ENCODE assay signal across 15 cellular contexts in the genomic region with DNA sequence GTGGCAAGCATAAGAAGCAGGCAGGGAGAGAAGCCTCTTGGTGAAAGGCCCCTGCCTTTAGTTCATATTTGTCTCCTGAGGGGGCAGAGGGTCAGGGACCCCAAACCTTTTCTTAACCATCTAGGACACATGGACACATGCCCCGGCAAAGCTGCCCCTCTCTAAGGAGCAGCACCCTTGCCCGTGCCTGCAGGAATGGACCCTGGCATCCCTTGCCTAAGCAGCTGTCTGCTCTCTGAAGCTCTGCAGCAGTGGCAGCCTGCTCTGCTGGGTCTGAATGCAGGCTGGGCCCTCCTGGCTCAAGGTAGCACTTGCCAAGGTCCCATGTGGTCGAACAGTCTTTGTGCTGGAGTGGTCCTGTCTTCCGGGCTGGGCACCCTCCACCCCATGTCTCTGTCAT.
DNase-seq lines count a peak whose midpoint lies in the region; ATAC-seq, FAIRE-seq and TF ChIP-seq lines count a peak whose summit lies in the region.
"Had no signal": no experiment of that assay in that cellular context is flagged by ENCODE, and none has a peak within 500 bp of the region (broad histone marks: within the 10 kb centered on the region; RNA-seq: fewer than 3 reads in every experiment).

No MANE protein-coding gene starts in this region.

- ATAC-seq in GM21825 (IDR thresholded peaks at IDR 0.05; ENCODE audit: unreplicated experiment), result no peak
- ATAC-seq: CD8-positive, alpha-beta T cell; HepG2 had no signal

- H3K4me1 ChIP-seq in OCI-LY3 (ENCODE audit: low read length) (peaks cover 48% of the 10 kb centered on the region), H1 (replicated peaks in 1 of 4; ENCODE audit: control insufficient read depth in 3 of 4, insufficient read depth in 4 of 4, low read length in 3 of 4) (peaks cover 0 to 17% (median 14%) of the 10 kb centered on the region in 4 experiments; a peak in 6 of 7 replicates), osteoblast (ENCODE audit: insufficient read depth, low read length) (peaks cover 5% of the 10 kb centered on the region)

- no peaks in the 10 kb centered on the region for H3K79me1 ChIP-seq in H1 (ENCODE audit: low read depth, low read length)

- TF ChIP-seq POLR2A in H1 (IDR thresholded peaks at IDR 0.05; ENCODE audit: control extremely low read depth in 1 of 2, low read depth in 2 of 2, low read length in 2 of 2), result no peak

- no peaks in the 10 kb centered on the region for H3K27me3 ChIP-seq in OCI-LY3 (ENCODE audit: low read depth, low read length)
- H3K27me3 ChIP-seq in H1 (replicated peaks in 1 of 4; ENCODE audit: control insufficient read depth in 3 of 4, extremely low read depth in 1 of 4, insufficient read depth in 3 of 4, low read length in 3 of 4), result peaks cover 4 to 36% (median 25%) of the 10 kb centered on the region in 4 experiments
- H3K27me3 ChIP-seq in osteoblast (ENCODE audit: insufficient read depth, low read length), result no peaks in the 10 kb centered on the region

- peak overlapping the region; percentile 29; the same call in 1 of the 2 replicates for H2BK12ac ChIP-seq in H1 (ENCODE audit: low read depth, low read length)

- H3K4me2 ChIP-seq in OCI-LY3 (ENCODE audit: low read length) (peak overlapping the region; percentile 89; the same call in 1 of the 2 replicates), H1 (ENCODE audit: insufficient read depth in 1 of 2, low read depth in 2 of 2, low read length in 2 of 2) (no peak overlapping the region), osteoblast (ENCODE audit: insufficient read depth, low read length) (no peak overlapping the region)

- TF ChIP-seq EP300 in H1 (IDR thresholded peaks at IDR 0.05; ENCODE audit: borderline replicate concordance in 1 of 2, low read depth in 2 of 2, low read length in 2 of 2), result no peak

- H2BK120ac ChIP-seq in H1 (replicated peaks; ENCODE audit: low read depth, low read length), result no peak overlapping the region

- no peak overlapping the region for H2AFZ ChIP-seq in OCI-LY3 (ENCODE audit: low read depth, low read length)
- no peak overlapping the region for H2AFZ ChIP-seq in H1 (ENCODE audit: low read length)
- no peak overlapping the region for H2AFZ ChIP-seq in osteoblast (ENCODE audit: low read length)

- H3K9me3 ChIP-seq in OCI-LY3 (ENCODE audit: insufficient read depth, low read length) (no peaks in the 10 kb centered on the region), H1 (ENCODE audit: insufficient read depth in 2 of 2, low read depth in 1 of 2, low read length in 1 of 2) (peaks cover 10 to 13% of the 10 kb centered on the region in 2 experiments; a peak in 3 of 4 replicates), osteoblast (ENCODE audit: low read depth, low read length) (no peaks in the 10 kb centered on the region)

- H3K23me2 ChIP-seq in H1 (ENCODE audit: low read depth, low read length), result peaks cover 2% of the 10 kb centered on the region; the same call in 1 of the 2 replicates

- H4K20me1 ChIP-seq in OCI-LY3 (ENCODE audit: insufficient read depth, low read length), result no peaks in the 10 kb centered on the region
- peaks cover 1 to 2% of the 10 kb centered on the region in 2 experiments for H4K20me1 ChIP-seq in H1 (replicated peaks in 1 of 2; ENCODE audit: control insufficient read depth in 1 of 2, insufficient read depth in 2 of 2, low read length in 2 of 2)
- H4K20me1 ChIP-seq in osteoblast (ENCODE audit: insufficient read depth, low read length), result no peaks in the 10 kb centered on the region

- H4K5ac ChIP-seq in H1 (ENCODE audit: insufficient read length, low read depth, low read length), result no peak overlapping the region

- WGBS in H1 (ENCODE audit: extremely low coverage in 1 of 2, insufficient coverage in 1 of 2, insufficient read length in 1 of 2, insufficient replicate concordance in 2 of 2, low coverage in 1 of 2, low lambda C conversion rate in 2 of 2, missing lambda C conversion rate in 1 of 2), 2 experiments, result 96% methylated on average over 2 of the region's 4 CpGs; no CpG with 5 or more reads in 1 of the 2 experiments

- no peak overlapping the region for H3K18ac ChIP-seq in H1 (ENCODE audit: extremely low read depth, low read length)

- H3K27ac ChIP-seq in OCI-LY3 (ENCODE audit: low read length) (peak overlapping the region; percentile 81), H1 (ENCODE audit: low read depth, low read length) (no peak overlapping the region), osteoblast (ENCODE audit: low read depth, low read length) (no peak overlapping the region)
- H3K27ac ChIP-seq: BLaER1 treated with 17β-estradiol and CSF1 and Interleukin-3, amounts not matched to agents 10 nM and 100 nM had no signal

- H3K4me3 ChIP-seq in OCI-LY3 (ENCODE audit: low read length) (no peak overlapping the region), H1 (ENCODE audit: extremely low read depth in 1 of 4, insufficient read depth in 2 of 4, low read depth in 3 of 4, low read length in 4 of 4) (no peak overlapping the region), osteoblast (ENCODE audit: insufficient read depth, low read length) (no peak overlapping the region)
- H3K4me3 ChIP-seq: BLaER1 treated with 17β-estradiol and CSF1 and Interleukin-3, amounts not matched to agents 10 nM and 100 nM had no signal

- H3K79me2 ChIP-seq in OCI-LY3 (ENCODE audit: low read length) (no peaks in the 10 kb centered on the region), H1 (ENCODE audit: control insufficient read depth in 1 of 2, insufficient read depth in 2 of 2, low read length in 2 of 2) (no peaks in the 10 kb centered on the region), osteoblast (ENCODE audit: insufficient read depth, low read length) (no peaks in the 10 kb centered on the region)

- FAIRE-seq in H1 (lab: Jason Lieb, UNC), result no peak
- FAIRE-seq: HepG2 had no signal

- H3K4ac ChIP-seq in H1 (replicated peaks; ENCODE audit: insufficient read length, low read depth, low read length), result no peak overlapping the region

- DNase-seq in NCI-H69 (lab: John Stamatoyannopoulos, UW), result peak; percentile 44
- no peak for DNase-seq in H1 (ENCODE audit: low read depth in 1 of 2, low spot score in 2 of 2)
- peak; percentile 82 for DNase-seq in osteoblast (ENCODE audit: insufficient read length, low spot score, missing footprints)
- DNase-seq in cerebellar nuclear complex (lab: John Stamatoyannopoulos, UW), result no peak
- DNase-seq in effector CD4-positive, alpha-beta T cell, result no peak
- DNase-seq: Calu3; CD8-positive, alpha-beta T cell; DMS79 treated with DMSO at 0.1 percent for 48 hours; GF-D8; GOT3; H9 had no signal

- H3K23ac ChIP-seq in H1 (ENCODE audit: insufficient read length), result no peak overlapping the region

- H2BK15ac ChIP-seq in H1 (ENCODE audit: low read length), result no peak overlapping the region

- H4K91ac ChIP-seq in H1 (replicated peaks; ENCODE audit: insufficient read length, low read length), result no peak overlapping the region

- TF ChIP-seq CTCF in OCI-LY3 (IDR thresholded peaks at IDR 0.05; ENCODE audit: low read depth, low read length) (no peak), H1 (IDR thresholded peaks at IDR 0.05; ENCODE audit: control extremely low read depth in 1 of 3, insufficient read depth in 1 of 3, low read depth in 1 of 3, low read length in 3 of 3) (no peak), osteoblast (IDR thresholded peaks at IDR 0.05; ENCODE audit: extremely low read depth, low read depth, low read length) (no peak)

- POLR2A ChIA-PET in H1 (lab: Charles Lee; ENCODE audit: partially characterized antibody), result interaction anchor here (1.5 kb wide), 1 partner anchor 94 kb away, joined by 3 read pairs; no protein-coding TSS in a partner anchor

- no peak overlapping the region; the same call in 1 of the 2 replicates for H3K9ac ChIP-seq in OCI-LY3 (ENCODE audit: low read length)
- H3K9ac ChIP-seq in H1 (replicated peaks in 1 of 4; ENCODE audit: extremely low read depth in 1 of 4, low read depth in 3 of 4, low read length in 3 of 4), result no peak overlapping the region
- H3K9ac ChIP-seq: BLaER1 treated with 17β-estradiol and CSF1 and Interleukin-3, amounts not matched to agents 10 nM and 100 nM had no signal

- TF ChIP-seq RAD21 in H1 (IDR thresholded peaks at IDR 0.05 in 1 of 2, conservative IDR thresholded peaks at IDR 0.05 in 1 of 2; ENCODE audit: low read depth in 2 of 2, low read length in 2 of 2), result no peak

- H2BK20ac ChIP-seq in H1 (ENCODE audit: low read length), result no peak overlapping the region

- no peak overlapping the region for H3K14ac ChIP-seq in H1 (ENCODE audit: insufficient read length)

- H4K8ac ChIP-seq in H1 (ENCODE audit: extremely low read depth, insufficient read depth, low read length), result no peak overlapping the region

- no peak overlapping the region for H3K56ac ChIP-seq in H1 (replicated peaks; ENCODE audit: insufficient read length, low read depth, low read length)

- H3K36me3 ChIP-seq in OCI-LY3 (replicated peaks; ENCODE audit: low read depth, low read length) (no peaks in the 10 kb centered on the region), H1 (ENCODE audit: control insufficient read depth in 2 of 4, insufficient read depth in 4 of 4, low read length in 3 of 4) (no peaks in the 10 kb centered on the region), osteoblast (ENCODE audit: insufficient read depth, low read length) (no peaks in the 10 kb centered on the region)
- H3K36me3 ChIP-seq: BLaER1 treated with 17β-estradiol and CSF1 and Interleukin-3, amounts not matched to agents 10 nM and 100 nM had no signal

- CTCF ChIA-PET in H1 (lab: Charles Lee; ENCODE audit: partially characterized antibody), result interaction anchor here (0.5 to 3.5 kb wide), 11 partner anchors 9 to 449 kb away, joined by 3 to 19 read pairs (median 4); no protein-coding TSS in a partner anchor

- H2BK5ac ChIP-seq in H1 (ENCODE audit: low read depth, low read length), result no peak overlapping the region

- H2AK5ac ChIP-seq in H1 (ENCODE audit: low read depth, low read length), result peak overlapping the region; percentile 78

TF ChIP-seq in H1, 55 proteins besides CTCF, POLR2A, EP300 and RAD21:
- TF ChIP-seq SRF (IDR thresholded peaks at IDR 0.05; ENCODE audit: low read depth, low read length), result no peak
- no peak for TF ChIP-seq SUZ12 (IDR thresholded peaks at IDR 0.05; ENCODE audit: low read length)
- TF ChIP-seq TAF1 (IDR thresholded peaks at IDR 0.05; ENCODE audit: low read depth, low read length), result no peak
- no peak for TF ChIP-seq MAFK (IDR thresholded peaks at IDR 0.05; ENCODE audit: low read depth, low read length)

Comparison
In these comparisons a context has a peak if more than half of its experiments do, and no peak if none do; other contexts are left out.
1. DNase-seq: peak in NCI-H69 (single experiment) and osteoblast (single experiment); none in H1 (0 of 2), cerebellar nuclear complex (0 of 2) and effector CD4-positive, alpha-beta T cell (single experiment).